Comparison of ENCODE assay signal across 9 cellular contexts in the genomic region with DNA sequence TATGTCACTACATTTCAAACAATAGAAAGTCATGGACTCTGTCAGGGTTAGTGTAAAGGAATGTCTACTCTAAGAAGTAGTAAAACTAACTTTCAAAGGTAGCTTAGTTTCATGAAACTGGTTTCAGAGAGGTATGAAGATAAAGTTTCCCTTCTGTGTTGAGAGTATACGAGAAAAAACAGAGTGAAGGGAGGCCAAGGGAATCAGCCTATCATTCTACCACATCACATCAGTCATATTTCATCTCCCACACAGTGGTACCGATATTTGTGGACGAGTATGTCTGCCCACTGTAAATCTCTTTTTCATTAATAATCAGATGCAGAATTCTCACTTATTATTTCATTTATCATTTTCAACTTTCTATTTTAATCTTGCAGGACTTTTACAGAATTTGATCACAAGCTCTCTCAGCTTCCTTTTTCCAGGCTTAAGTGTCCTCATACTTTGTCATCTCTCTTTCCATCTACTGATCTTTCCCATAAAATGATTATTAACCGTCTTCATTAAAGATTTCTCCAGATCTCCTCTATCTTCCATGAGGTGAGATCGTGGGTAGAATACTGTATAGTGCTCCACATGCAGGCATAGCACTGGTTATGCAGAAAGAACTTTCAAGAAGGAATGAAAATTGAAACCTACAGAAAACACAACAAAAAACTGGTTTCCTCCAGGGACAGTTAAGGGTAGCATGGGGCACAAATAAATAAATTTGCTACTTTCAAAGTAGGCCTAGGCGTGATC. TPM values are rescaled to one million over a fixed set of nuclear protein-coding genes. Genes with fewer than 3 reads are reported as not detected.
DNase-seq lines count a peak whose midpoint lies in the region; ATAC-seq and TF ChIP-seq lines count a peak whose summit lies in the region.
"Had no signal": no experiment of that assay in that cellular context is flagged by ENCODE, and none has a peak within 500 bp of the region (broad histone marks: within the 10 kb centered on the region; RNA-seq: fewer than 3 reads in every experiment).

No MANE protein-coding gene starts in this region.

- H3K36me3 ChIP-seq in PC-3 (ENCODE audit: low read depth, low read length) (no peaks in the 10 kb centered on the region), left ventricle myocardium inferior (no peaks in the 10 kb centered on the region)

- H3F3A ChIP-seq in PC-3 (ENCODE audit: low read length, unreplicated experiment), result no peaks in the 10 kb centered on the region

- peak overlapping the region; percentile 70 for H2AFZ ChIP-seq in PC-3 (ENCODE audit: low read length)

- no peaks in the 10 kb centered on the region for H3K27me3 ChIP-seq in PC-3 (ENCODE audit: low read length)
- peaks cover 19% of the 10 kb centered on the region for H3K27me3 ChIP-seq in left ventricle myocardium inferior (ENCODE audit: low read depth)

- H3K36me3 Mint-ChIP-seq in T-helper 1 cell treated with Interleukin-12 subunit alpha and Interleukin-12 subunit beta and Interleukin-4 antibody, amounts not matched to agents 30 μg/mL and 1 μg/mL, for 36 hours (ENCODE audit: low read depth), result peaks cover 15% of the 10 kb centered on the region

- peak overlapping the region; percentile 75 for H3K4me2 ChIP-seq in PC-3 (ENCODE audit: low read length)

- peak overlapping the region; percentile 27 for H3K4me3 Mint-ChIP-seq in T-helper 1 cell treated with Interleukin-12 subunit alpha and Interleukin-12 subunit beta and Interleukin-4 antibody, amounts not matched to agents 30 μg/mL and 1 μg/mL, for 36 hours
- H3K4me3 Mint-ChIP-seq in stimulated activated naive CD8-positive, alpha-beta T cell treated with anti-CD3 and anti-CD28 coated beads, Interleukin-15, amount 100 ng/mL, for 72 hours, result peak overlapping the region in 1 of 2 donors; percentile 45

- in situ Hi-C loops in GM13976 (cut with MboI; ENCODE audit: low sequenced_read_pairs, unreplicated experiment), result loop anchor here (10.0 kb wide), 1 partner anchor 193 kb away; no protein-coding TSS in a partner anchor

- no peak for TF ChIP-seq CTCF in PC-3 (conservative IDR thresholded peaks at IDR 0.05; ENCODE audit: low read depth, low read length)
- no peak for TF ChIP-seq CTCF in left ventricle myocardium inferior (IDR thresholded peaks at IDR 0.05; ENCODE audit: borderline replicate concordance)
- TF ChIP-seq CTCF in GM13976 (IDR thresholded peaks at IDR 0.05; ENCODE audit: borderline replicate concordance, control extremely low read depth, extremely low read depth, insufficient read depth, missing control alignments), result no peak

- no peak overlapping the region for H3K9ac ChIP-seq in PC-3 (ENCODE audit: low read length)

- POLR2A ChIA-PET in PC-3 (lab: Charles Lee; ENCODE audit: unreplicated experiment), result interaction anchor here (0.5 kb wide), 1 partner anchor 498 kb away, joined by 5 read pairs; no protein-coding TSS in a partner anchor

- DNase-seq in T-helper 1 cell, result no peak
- no peak for DNase-seq in PC-3
- DNase-seq in left ventricle myocardium inferior, result no peak
- no peak for DNase-seq in stimulated activated naive CD8-positive, alpha-beta T cell treated with anti-CD3 and anti-CD28 coated beads, Interleukin-15, amount 100 ng/mL, for 72 hours
- no peak for DNase-seq in GM13976 (ENCODE audit: low spot score)
- no peak for DNase-seq in MV-4-11 (lab: John Stamatoyannopoulos, UW)
- no peak for DNase-seq in foreskin melanocyte

- no TSS peak for BruUV-seq in PC-3 (replicated peaks; lab: Mats Ljungman, UMichigan)

- no peaks in the 10 kb centered on the region for H3K9me2 ChIP-seq in PC-3 (replicated peaks; ENCODE audit: low read length)

- H3K9me3 ChIP-seq in PC-3 (ENCODE audit: low read length) (no peaks in the 10 kb centered on the region), left ventricle myocardium inferior (replicated peaks) (no peaks in the 10 kb centered on the region)

- peaks cover 14% of the 10 kb centered on the region for H3K4me1 ChIP-seq in PC-3 (ENCODE audit: insufficient read depth, low read length)
- peaks cover 31% of the 10 kb centered on the region for H3K4me1 ChIP-seq in left ventricle myocardium inferior

- intact Hi-C loops in PC-3 (cut with micrococcal nuclease) (loop anchor here (1.0 to 10.0 kb wide), 5 partner anchors 113 to 795 kb away; no protein-coding TSS in a partner anchor), left ventricle myocardium inferior (cut with micrococcal nuclease) (no loop called here)

- ATAC-seq in PC-3, result peak; percentile 16
- peak; percentile 48 for ATAC-seq in stimulated activated naive CD8-positive, alpha-beta T cell treated with anti-CD3 and anti-CD28 coated beads, Interleukin-15, amount 100 ng/mL, for 72 hours

- H3K4me3 ChIP-seq in PC-3 (ENCODE audit: low read length) (peak overlapping the region; percentile 61; the same call in 1 of the 2 replicates), left ventricle myocardium inferior (peak overlapping the region; percentile 61)

- no peaks in the 10 kb centered on the region for H3K27me3 Mint-ChIP-seq in T-helper 1 cell treated with Interleukin-12 subunit alpha and Interleukin-12 subunit beta and Interleukin-4 antibody, amounts not matched to agents 30 μg/mL and 1 μg/mL, for 36 hours (ENCODE audit: low read depth)
- H3K27me3 Mint-ChIP-seq in stimulated activated naive CD8-positive, alpha-beta T cell treated with anti-CD3 and anti-CD28 coated beads, Interleukin-15, amount 100 ng/mL, for 72 hours, result no peaks in the 10 kb centered on the region

- CTCF ChIA-PET in PC-3 (lab: Charles Lee), result interaction anchor here (0.5 to 0.7 kb wide), 7 partner anchors 14 to 752 kb away, joined by 3 to 8 read pairs (median 3); no protein-coding TSS in a partner anchor

- no peaks in the 10 kb centered on the region for H3K79me2 ChIP-seq in PC-3 (ENCODE audit: low read length)

- H4K20me1 ChIP-seq in PC-3 (ENCODE audit: low read length), result no peaks in the 10 kb centered on the region

- no peak overlapping the region for H3K27ac Mint-ChIP-seq in T-helper 1 cell treated with Interleukin-12 subunit alpha and Interleukin-12 subunit beta and Interleukin-4 antibody, amounts not matched to agents 30 μg/mL and 1 μg/mL, for 36 hours
- peak overlapping the region in 1 of 2 donors; percentile 73 for H3K27ac Mint-ChIP-seq in stimulated activated naive CD8-positive, alpha-beta T cell treated with anti-CD3 and anti-CD28 coated beads, Interleukin-15, amount 100 ng/mL, for 72 hours

- H3K27ac ChIP-seq in PC-3 (ENCODE audit: low read length) (no peak overlapping the region), left ventricle myocardium inferior (replicated peaks) (peak overlapping the region; percentile 88)
- H3K27ac ChIP-seq: 22Rv1 had no signal

- peaks cover 12% of the 10 kb centered on the region for H3K9me3 Mint-ChIP-seq in T-helper 1 cell treated with Interleukin-12 subunit alpha and Interleukin-12 subunit beta and Interleukin-4 antibody, amounts not matched to agents 30 μg/mL and 1 μg/mL, for 36 hours
- H3K9me3 Mint-ChIP-seq in stimulated activated naive CD8-positive, alpha-beta T cell treated with anti-CD3 and anti-CD28 coated beads, Interleukin-15, amount 100 ng/mL, for 72 hours, result peaks cover 0 to 15% of the 10 kb centered on the region in 2 donors

- H3K4me1 Mint-ChIP-seq in T-helper 1 cell treated with Interleukin-12 subunit alpha and Interleukin-12 subunit beta and Interleukin-4 antibody, amounts not matched to agents 30 μg/mL and 1 μg/mL, for 36 hours (ENCODE audit: low read depth), result peaks cover 35% of the 10 kb centered on the region
- H3K4me1 Mint-ChIP-seq in stimulated activated naive CD8-positive, alpha-beta T cell treated with anti-CD3 and anti-CD28 coated beads, Interleukin-15, amount 100 ng/mL, for 72 hours, result peaks cover 12% of the 10 kb centered on the region

RNA-seq across cellular contexts. Expression of a gene that starts 11.5 kb away (rescaled TPM):
- total RNA-seq in PC-3 (2014; rRNA removed), result 0.98 and 1.3 TPM in 2 replicates
- 21.9 TPM for total RNA-seq in left ventricle myocardium inferior

Comparison
In these comparisons a context has a peak if more than half of its experiments do, and no peak if none do; other contexts are left out.
1. RNA of a gene that starts 11.5 kb away (total RNA-seq): 21.9 TPM in left ventricle myocardium inferior (single experiment); 0.98 to 1.3 TPM in PC-3; every median in the first group is over 10 times any median in the second.